In genomic region chr7:138316421-138317043, GRCh38 we compare ENCODE assay signal across 12 cellular contexts.
DNase-seq lines count a peak whose midpoint lies in the region; ATAC-seq and TF ChIP-seq lines count a peak whose summit lies in the region.
"Had no signal": no experiment of that assay in that cellular context is flagged by ENCODE, and none has a peak within 500 bp of the region (broad histone marks: within the 10 kb centered on the region; RNA-seq: fewer than 3 reads in every experiment).

No MANE protein-coding gene starts in this region.

- H3K9me3 ChIP-seq in upper lobe of right lung, result no peaks in the 10 kb centered on the region
- H3K9me3 ChIP-seq: mucosa of descending colon had no signal

- in situ Hi-C loops in astrocyte of the spinal cord (cut with HindIII; ENCODE audit: low sequenced_read_pairs), result no loop called here

- DNase-seq in DMS53 (lab: John Stamatoyannopoulos, UW), result peak; percentile 79
- DNase-seq in astrocyte of the spinal cord (ENCODE audit: low read depth, low spot score), result peak; percentile 12
- DNase-seq in NCI-H524 treated with DMSO at 0.1 percent for 48 hours (lab: John Stamatoyannopoulos, UW), result no peak
- no peak for DNase-seq in DMS153 (lab: John Stamatoyannopoulos, UW)
- no peak for DNase-seq in NCI-H146 treated with DMSO at 0.1 percent for 48 hours (lab: John Stamatoyannopoulos, UW; ENCODE audit: unreplicated experiment)
- no peak for DNase-seq in upper lobe of right lung
- DNase-seq: activated CD4-positive, alpha-beta T cell treated with anti-CD3 and anti-CD28 coated beads, Interleukin-2, amount 10 ng/mL, durations not matched to agents 7 days and 5 days; mucosa of descending colon had no signal

- H3K27ac ChIP-seq in upper lobe of right lung, result no peak overlapping the region
- H3K27ac ChIP-seq: skin epidermis had no signal

- intact Hi-C loops in upper lobe of right lung (cut with DNase I), result no loop called here

- H3K4me3 ChIP-seq in astrocyte of the spinal cord (ENCODE audit: low read depth, low read length), result no peak overlapping the region
- H3K4me3 ChIP-seq in upper lobe of right lung, result no peak overlapping the region
- H3K4me3 ChIP-seq: mucosa of descending colon, skin epidermis had no signal

- H3K27me3 ChIP-seq in upper lobe of right lung, result no peaks in the 10 kb centered on the region

- ATAC-seq in GM19455 (IDR thresholded peaks at IDR 0.05; ENCODE audit: unreplicated experiment) (peak; percentile 85), HG02973 (IDR thresholded peaks at IDR 0.05; ENCODE audit: unreplicated experiment) (peak; percentile 98), upper lobe of right lung (no peak)
- ATAC-seq: mucosa of descending colon, SK-N-SH treated with all-trans-retinoic acid at 6 μM for 48 hours had no signal

- TF ChIP-seq CTCF in astrocyte of the spinal cord (IDR thresholded peaks at IDR 0.05; ENCODE audit: low read depth, low read length), result no peak
- TF ChIP-seq CTCF in upper lobe of right lung (IDR thresholded peaks at IDR 0.05), result no peak

- H3K36me3 ChIP-seq in upper lobe of right lung, result no peaks in the 10 kb centered on the region

- H3K4me1 ChIP-seq in upper lobe of right lung, result no peaks in the 10 kb centered on the region

Comparison
In these comparisons a context has a peak if more than half of its experiments do, and no peak if none do; other contexts are left out.
1. DNase-seq: peak in DMS53 (single experiment) and astrocyte of the spinal cord (single experiment); none in NCI-H524 treated with DMSO at 0.1 percent for 48 hours (single experiment), DMS153 (single experiment), NCI-H146 treated with DMSO at 0.1 percent for 48 hours (single experiment) and upper lobe of right lung (single experiment).